25 cellular contexts compared by ENCODE assay signal in genomic region chr5:74659172-74659571, GRCh38.
"Had no signal": no experiment of that assay in that cellular context is flagged by ENCODE, and none has a peak within 500 bp of the region (broad histone marks: within the 10 kb centered on the region; RNA-seq: fewer than 3 reads in every experiment).

No MANE protein-coding gene starts in this region.

- H3K9ac ChIP-seq: parathyroid adenoma had no signal

- H2AFZ ChIP-seq: parathyroid adenoma had no signal

- H3K27ac ChIP-seq: ovary, parathyroid adenoma, psoas muscle, right lobe of liver, sigmoid colon, stomach, thoracic aorta, tibial artery, transverse colon, upper lobe of right lung, uterus had no signal

- H3K9me3 ChIP-seq: ovary, psoas muscle, right lobe of liver, sigmoid colon, stomach, thoracic aorta, tibial artery, transverse colon, upper lobe of right lung, uterus had no signal

- H3K27me3 ChIP-seq: ovary, right lobe of liver, sigmoid colon, stomach, transverse colon, upper lobe of right lung, uterus had no signal

- DNase-seq: naive thymus-derived CD8-positive, alpha-beta T cell; nephron progenitor cell; occipital lobe; ovary; posterior cingulate gyrus; psoas muscle; right cardiac atrium; right lobe of liver; sigmoid colon; small intestine; stimulated activated CD4-positive, alpha-beta T cell treated with anti-CD3 and anti-CD28 coated beads, Interleukin-15, amount 100 ng/mL, for 24 hours; stimulated activated CD4-positive, alpha-beta T cell treated with anti-CD3 and anti-CD28 coated beads, Interleukin-2, amount 100 ng/mL, for 24 hours; stimulated activated CD4-positive, alpha-beta T cell treated with anti-CD3 and anti-CD28 coated beads, Interleukin-2, amount 100 ng/mL, for 48 hours; stimulated activated CD4-positive, alpha-beta T cell treated with anti-CD3 and anti-CD28 coated beads, Interleukin-4, amount 100 ng/mL, for 24 hours; stimulated activated naive B cell treated with anti-CD40 and anti-IgM and Interleukin-4, amounts not matched to agents 10 μg/mL and 1 μg/mL and 100 μg/mL, for 72 hours; stimulated activated naive CD4-positive, alpha-beta T cell treated with Interleukin-2 at 50 U/mL for 16 hours; stomach; tibial artery; transverse colon; upper lobe of right lung; uterus had no signal

- ATAC-seq: naive thymus-derived CD8-positive, alpha-beta T cell; natural killer cell treated with Interleukin-12 subunit alpha and Interleukin-12 subunit beta and Interleukin-15 and Interleukin-18, amount 100 ng/mL, for 72 hours; psoas muscle; right cardiac atrium; right lobe of liver; stimulated activated effector memory CD8-positive, alpha-beta T cell treated with anti-CD3 and anti-CD28 coated beads, Interleukin-12 subunit alpha, Interleukin-12 subunit beta, amount 100 ng/mL, for 72 hours; stimulated activated naive B cell treated with anti-CD40 and anti-IgM and Interleukin-4, amounts not matched to agents 10 μg/mL and 1 μg/mL and 100 μg/mL, for 72 hours; upper lobe of right lung had no signal

- H3K4me1 ChIP-seq: parathyroid adenoma, psoas muscle, right lobe of liver, sigmoid colon, stomach, tibial artery, transverse colon, upper lobe of right lung, uterus had no signal

- H3K36me3 ChIP-seq: ovary, right lobe of liver, sigmoid colon, stomach, thoracic aorta, tibial artery, transverse colon, upper lobe of right lung, uterus had no signal

- H3K4me3 ChIP-seq: ovary, psoas muscle, right lobe of liver, sigmoid colon, stomach, thoracic aorta, tibial artery, transverse colon, upper lobe of right lung, uterus had no signal
